In the genomic region with DNA sequence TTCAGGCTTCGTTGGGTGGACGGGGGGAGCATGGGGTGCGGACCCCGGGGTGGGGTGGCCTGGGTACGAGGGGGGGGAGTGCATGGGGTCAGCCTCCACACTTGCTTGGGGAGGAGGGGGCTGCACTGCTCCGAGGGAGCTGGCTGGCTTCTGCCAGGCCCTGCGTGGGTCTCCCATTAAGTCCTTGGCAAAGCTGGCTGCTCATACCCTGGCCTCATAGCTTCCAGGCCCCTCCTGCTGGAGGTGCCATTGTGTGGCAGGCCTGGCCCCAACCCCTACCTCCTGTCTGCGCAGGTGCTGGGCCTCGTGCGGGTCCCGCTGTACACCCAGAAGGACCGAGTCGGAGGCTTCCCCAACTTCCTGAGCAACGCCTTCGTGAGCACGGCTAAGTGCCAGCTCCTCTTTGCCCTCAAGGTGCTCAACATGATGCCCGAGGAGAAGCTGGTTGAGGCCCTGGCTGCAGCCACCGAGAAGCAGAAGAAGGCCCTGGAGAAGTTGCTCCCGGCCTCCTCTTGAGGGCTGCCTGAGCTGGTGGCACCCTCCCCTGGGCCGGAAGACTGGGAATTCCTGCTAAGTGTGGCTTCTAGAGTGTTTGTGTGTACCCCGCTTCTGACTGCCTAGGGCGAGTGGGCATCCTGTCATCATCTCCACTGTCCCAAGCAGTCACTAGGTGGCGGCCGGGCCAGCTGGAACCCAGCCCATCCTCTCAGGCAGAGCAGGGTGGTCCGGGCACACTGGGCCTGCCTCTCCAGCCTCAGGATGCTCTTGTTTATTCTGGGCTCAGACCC, we compare ENCODE assay signal across 8 cellular contexts. TPM values are rescaled to one million over a fixed set of nuclear protein-coding genes. Genes with fewer than 3 reads are reported as not detected.
DNase-seq lines count a peak whose midpoint lies in the region; ATAC-seq and TF ChIP-seq lines count a peak whose summit lies in the region.

No MANE protein-coding gene starts in this region.

- TF ChIP-seq RAD21 in HCT116 (IDR thresholded peaks at IDR 0.05; ENCODE audit: low read depth), result no peak

- TF ChIP-seq CTCF in HCT116 (IDR thresholded peaks at IDR 0.05 in 2 of 3, conservative IDR thresholded peaks at IDR 0.05 in 1 of 3; ENCODE audit: borderline replicate concordance in 1 of 3, insufficient read depth in 1 of 3, low read depth in 2 of 3, low read length in 2 of 3), result no peak

- ATAC-seq in HCT116, result no peak
- no peak for ATAC-seq in activated T-helper 17 cell treated with anti-CD3 and anti-CD28 coated beads, Interleukin-2, amount 50 U/mL, for 72 hours (replicated peaks)
- no peak for ATAC-seq in left cardiac atrium
- no peak for ATAC-seq in GM18909 (IDR thresholded peaks at IDR 0.05; ENCODE audit: poor library complexity, unreplicated experiment)

- H3K4me1 ChIP-seq in HCT116 (ENCODE audit: control insufficient read depth in 1 of 2, insufficient read depth in 2 of 2, low read length in 2 of 2) (peaks cover 8 to 16% of the 10 kb centered on the region in 2 experiments; a peak in 2 of 4 replicates), skeletal muscle tissue (ENCODE audit: control insufficient read depth in 3 of 3, insufficient read depth in 3 of 3, low read length in 3 of 3) (peaks cover 15 to 29% (median 24%) of the 10 kb centered on the region in 3 donors)

- H3K27me3 Mint-ChIP-seq in activated T-helper 17 cell treated with anti-CD3 and anti-CD28 coated beads, Interleukin-2, amount 50 U/mL, for 72 hours, result no peaks in the 10 kb centered on the region

- no peak for TF ChIP-seq POLR2A in HCT116 (IDR thresholded peaks at IDR 0.05; ENCODE audit: borderline replicate concordance, extremely low read depth, insufficient read depth, insufficient read length)

- no peak overlapping the region for H3K27ac Mint-ChIP-seq in activated T-helper 17 cell treated with anti-CD3 and anti-CD28 coated beads, Interleukin-2, amount 50 U/mL, for 72 hours

- H3K4me3 ChIP-seq in HCT116 (replicated peaks in 1 of 2; ENCODE audit: low read depth in 1 of 2, low read length in 2 of 2) (peak overlapping the region; percentile 81 to 82), skeletal muscle tissue (ENCODE audit: low read length in 3 of 3) (peak overlapping the region in 1 of 3 donors; percentile 14)

- intact Hi-C loops in HCT116 (cut with micrococcal nuclease) (no loop called here), left cardiac atrium (cut with DNase I) (no loop called here)

- no peaks in the 10 kb centered on the region for H4K20me1 ChIP-seq in HCT116 (ENCODE audit: insufficient read depth)

- peak overlapping the region; percentile 94 for H3K4me2 ChIP-seq in HCT116 (ENCODE audit: low read length)

- H3K36me3 ChIP-seq in HCT116 (ENCODE audit: control insufficient read depth in 1 of 2, insufficient read depth in 2 of 2, low read length in 2 of 2), result peaks cover 8 to 9% of the 10 kb centered on the region in 2 experiments; a peak in 3 of 4 replicates
- peaks cover 30 to 45% (median 38%) of the 10 kb centered on the region in 3 donors for H3K36me3 ChIP-seq in skeletal muscle tissue (ENCODE audit: control insufficient read depth in 3 of 3, insufficient read depth in 3 of 3, low read length in 3 of 3)

- peak overlapping the region; percentile 69 for H3K4me3 Mint-ChIP-seq in activated T-helper 17 cell treated with anti-CD3 and anti-CD28 coated beads, Interleukin-2, amount 50 U/mL, for 72 hours

- no peak for DNase-seq in HCT116 (ENCODE audit: low read depth, low spot score)
- peak; percentile 63 for DNase-seq in left cardiac atrium
- DNase-seq in DMS153 treated with DMSO at 0.1 percent for 48 hours (lab: John Stamatoyannopoulos, UW; ENCODE audit: unreplicated experiment), result no peak
- no peak for DNase-seq in HuH-7 (ENCODE audit: low spot score)
- no peak for DNase-seq in NCI-H1694 (lab: John Stamatoyannopoulos, UW)

- POLR2A ChIA-PET in HCT116 (lab: Charles Lee), result no interaction called here

- no peaks in the 10 kb centered on the region for H3K9me2 ChIP-seq in HCT116 (ENCODE audit: insufficient read depth)

- no peaks in the 10 kb centered on the region for H3K27me3 ChIP-seq in HCT116 (ENCODE audit: insufficient read depth, low read length)
- H3K27me3 ChIP-seq in skeletal muscle tissue (ENCODE audit: control insufficient read depth in 3 of 3, insufficient read depth in 3 of 3, low read length in 3 of 3), result no peaks in the 10 kb centered on the region

- RAD21 ChIA-PET in HCT116 (lab: Charles Lee; ENCODE audit: low non-redundant PET in 1 of 2, low total read pairs in 2 of 2, uncharacterized antibody in 2 of 2, unreplicated experiment in 2 of 2), result no interaction called here

- TSS peak; percentile 42 for BruUV-seq in HCT116 (replicated peaks; lab: Mats Ljungman, UMichigan)

- H3K9me3 Mint-ChIP-seq in activated T-helper 17 cell treated with anti-CD3 and anti-CD28 coated beads, Interleukin-2, amount 50 U/mL, for 72 hours, result no peaks in the 10 kb centered on the region

- H3K36me3 Mint-ChIP-seq in activated T-helper 17 cell treated with anti-CD3 and anti-CD28 coated beads, Interleukin-2, amount 50 U/mL, for 72 hours (ENCODE audit: low read depth), result peaks cover 27% of the 10 kb centered on the region

- H3K27ac ChIP-seq in HCT116 (ENCODE audit: low read depth, low read length), result peak overlapping the region; percentile 12; the same call in 1 of the 2 replicates
- H3K27ac ChIP-seq in skeletal muscle tissue (ENCODE audit: low read depth, low read length), result peak overlapping the region; percentile 7

- CTCF ChIA-PET in HCT116 (lab: Charles Lee), result interaction anchor here (1.6 kb wide), 1 partner anchor 261 kb away, joined by 6 read pairs; no protein-coding TSS in a partner anchor

- no peaks in the 10 kb centered on the region for H3K9me3 ChIP-seq in HCT116 (ENCODE audit: control insufficient read depth in 1 of 2, insufficient read depth in 1 of 2, low read depth in 1 of 2, low read length in 2 of 2)
- no peaks in the 10 kb centered on the region for H3K9me3 ChIP-seq in skeletal muscle tissue (ENCODE audit: control insufficient read depth in 3 of 3, low read length in 3 of 3)

- H3K9ac ChIP-seq in HCT116 (ENCODE audit: low read length), result peak overlapping the region; percentile 89
- peak overlapping the region in 2 of 3 donors; percentile 4 to 33 for H3K9ac ChIP-seq in skeletal muscle tissue (ENCODE audit: low read depth in 1 of 3, low read length in 3 of 3)

- no peaks in the 10 kb centered on the region; the same call in 1 of the 2 replicates for H3K79me2 ChIP-seq in HCT116 (ENCODE audit: insufficient read depth, low read length)

- no peak overlapping the region for H2AFZ ChIP-seq in HCT116 (ENCODE audit: low read depth, low read length, poor library complexity, severe bottlenecking)

- no peaks in the 10 kb centered on the region for H3K4me1 Mint-ChIP-seq in activated T-helper 17 cell treated with anti-CD3 and anti-CD28 coated beads, Interleukin-2, amount 50 U/mL, for 72 hours

TF ChIP-seq in HCT116, 20 proteins besides CTCF, POLR2A, EP300 and RAD21 (continues in another document):
- TF ChIP-seq, protein P1, sequence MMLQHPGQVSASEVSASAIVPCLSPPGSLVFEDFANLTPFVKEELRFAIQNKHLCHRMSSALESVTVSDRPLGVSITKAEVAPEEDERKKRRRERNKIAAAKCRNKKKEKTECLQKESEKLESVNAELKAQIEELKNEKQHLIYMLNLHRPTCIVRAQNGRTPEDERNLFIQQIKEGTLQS (IDR thresholded peaks at IDR 0.05), result no peak
- no peak for TF ChIP-seq REST (IDR thresholded peaks at IDR 0.05; ENCODE audit: low read depth)
- TF ChIP-seq JUND (IDR thresholded peaks at IDR 0.05), result no peak
- TF ChIP-seq CEBPB (IDR thresholded peaks at IDR 0.05; ENCODE audit: low read depth), result no peak
- TF ChIP-seq EGR1 (IDR thresholded peaks at IDR 0.05; ENCODE audit: low read depth), result no peak
- no peak for TF ChIP-seq ELF1 (IDR thresholded peaks at IDR 0.05; ENCODE audit: borderline replicate concordance, low read depth)
- no peak for TF ChIP-seq EZH2 (IDR thresholded peaks at IDR 0.05)
- TF ChIP-seq MAX (IDR thresholded peaks at IDR 0.05), result no peak

RNA-seq across cellular contexts. Expression of gene NUDT16L1, which starts 1.5 kb away (rescaled TPM):
- total RNA-seq in HCT116 (2021; ENCODE audit: unreplicated experiment) (23.4 TPM), left cardiac atrium (10 to 100 TPM; 39.1 to 41.0 TPM), skeletal muscle tissue (28.2 TPM)
- polyA plus RNA-seq in HCT116 (2012), result 21.1 and 22.7 TPM in 2 replicates
- 10 to 100 TPM; 16.8 to 28.7 TPM for total RNA-seq in activated T-helper 17 cell treated with anti-CD3 and anti-CD28 coated beads, Interleukin-2, amount 50 U/mL, for 72 hours

RNA-seq across cellular contexts. Expression of gene ANKS3, which starts 39.2 kb away (rescaled TPM):
- total RNA-seq in HCT116 (2021; ENCODE audit: unreplicated experiment) (25.5 TPM), left cardiac atrium (10 to 100 TPM; 11.0 to 11.6 TPM), skeletal muscle tissue (15.1 TPM)
- 10.2 and 11.9 TPM in 2 replicates for polyA plus RNA-seq in HCT116 (2012)
- total RNA-seq in activated T-helper 17 cell treated with anti-CD3 and anti-CD28 coated beads, Interleukin-2, amount 50 U/mL, for 72 hours, result 10 to 100 TPM; 14.0 to 15.7 TPM

RNA-seq across cellular contexts. Expression of gene DNAAF8, which starts 39.5 kb away (rescaled TPM):
- total RNA-seq in HCT116 (2021; ENCODE audit: unreplicated experiment), result 1.0 TPM
- polyA plus RNA-seq in HCT116 (2012), result 0.39 and 0.72 TPM in 2 replicates
- not detected for total RNA-seq in activated T-helper 17 cell treated with anti-CD3 and anti-CD28 coated beads, Interleukin-2, amount 50 U/mL, for 72 hours
- under 1 TPM; 0.52 to 0.85 TPM for total RNA-seq in left cardiac atrium
- total RNA-seq in skeletal muscle tissue, result 0.52 TPM
